Comparison of ENCODE assay signal across 8 cellular contexts in genomic region chr5:134905246-134905996, GRCh38. TPM values are rescaled to one million over a fixed set of nuclear protein-coding genes. Genes with fewer than 3 reads are reported as not detected.
DNase-seq lines count a peak whose midpoint lies in the region; ATAC-seq and TF ChIP-seq lines count a peak whose summit lies in the region.

No MANE protein-coding gene starts in this region.

- DNase-seq in DMS153 (lab: John Stamatoyannopoulos, UW) (peak; percentile 30), HuH-7.5 (ENCODE audit: low spot score) (peak; percentile 32), RPMI7951 (ENCODE audit: low read depth) (peak; percentile 68), fibroblast of the conjunctiva (ENCODE audit: low read depth) (peak; percentile 68), neural progenitor cell (ENCODE audit: low spot score) (peak; percentile 65), substantia nigra (lab: John Stamatoyannopoulos, UW) (peak in 36 of 49 donors; percentile 47 to 83 (median 70))
- DNase-seq in activated T-helper 2 cell treated with anti-CD3 and anti-CD28 coated beads, Interferon-gamma antibody, Interleukin-2, Interleukin-4, amounts not matched to agents 10 μg/mL and 5 μg/mL and 100 μg/mL, durations not matched to agents 14 hours and 24 hours and 36 hours (ENCODE audit: low spot score): peak; percentile 64

- peak overlapping the region; percentile 98 for H2AFZ ChIP-seq in neural progenitor cell (replicated peaks)

- peak; percentile 84 for TF ChIP-seq CTCF in neural progenitor cell (IDR thresholded peaks at IDR 0.05)

- peaks cover 20% of the 10 kb centered on the region for H3K4me1 Mint-ChIP-seq in activated T-helper 2 cell treated with anti-CD3 and anti-CD28 coated beads, Interferon-gamma antibody, Interleukin-2, Interleukin-4, amounts not matched to agents 10 μg/mL and 5 μg/mL and 100 μg/mL, durations not matched to agents 14 hours and 24 hours and 36 hours (ENCODE audit: low read depth)
- peaks cover 8% of the 10 kb centered on the region for H3K4me1 Mint-ChIP-seq in neural progenitor cell

- intact Hi-C loops in activated T-helper 2 cell treated with anti-CD3 and anti-CD28 coated beads, Interferon-gamma antibody, Interleukin-2, Interleukin-4, amounts not matched to agents 10 μg/mL and 5 μg/mL and 100 μg/mL, durations not matched to agents 14 hours and 24 hours and 36 hours (cut with micrococcal nuclease): loop anchor here (1.0 to 10.0 kb wide), 6 partner anchors 15 to 531 kb away; partner anchors contain the start of genes CAMLG, DDX46, SAR1B and UBE2B

- H3K4me2 ChIP-seq in neural progenitor cell: peak overlapping the region; percentile 78

- no peaks in the 10 kb centered on the region for H3K36me3 ChIP-seq in neural progenitor cell

- H3F3A ChIP-seq in neural progenitor cell (ENCODE audit: low read depth): peaks cover 12% of the 10 kb centered on the region

- H3K9me3 Mint-ChIP-seq in activated T-helper 2 cell treated with anti-CD3 and anti-CD28 coated beads, Interferon-gamma antibody, Interleukin-2, Interleukin-4, amounts not matched to agents 10 μg/mL and 5 μg/mL and 100 μg/mL, durations not matched to agents 14 hours and 24 hours and 36 hours: no peaks in the 10 kb centered on the region
- no peaks in the 10 kb centered on the region for H3K9me3 Mint-ChIP-seq in neural progenitor cell

- no peaks in the 10 kb centered on the region for H3K27me3 Mint-ChIP-seq in activated T-helper 2 cell treated with anti-CD3 and anti-CD28 coated beads, Interferon-gamma antibody, Interleukin-2, Interleukin-4, amounts not matched to agents 10 μg/mL and 5 μg/mL and 100 μg/mL, durations not matched to agents 14 hours and 24 hours and 36 hours (ENCODE audit: low read depth)
- H3K27me3 Mint-ChIP-seq in neural progenitor cell (ENCODE audit: insufficient read depth, low read depth): peaks cover 4% of the 10 kb centered on the region

- peak overlapping the region; percentile 99 for H3K27ac Mint-ChIP-seq in activated T-helper 2 cell treated with anti-CD3 and anti-CD28 coated beads, Interferon-gamma antibody, Interleukin-2, Interleukin-4, amounts not matched to agents 10 μg/mL and 5 μg/mL and 100 μg/mL, durations not matched to agents 14 hours and 24 hours and 36 hours
- peak overlapping the region; percentile 98 for H3K27ac Mint-ChIP-seq in neural progenitor cell

- H3K9me3 ChIP-seq in neural progenitor cell (ENCODE audit: low read depth): no peaks in the 10 kb centered on the region

- peak; percentile 32 for ATAC-seq in GM21447 (IDR thresholded peaks at IDR 0.05; ENCODE audit: unreplicated experiment)

- peak overlapping the region; percentile 94 for H3K4me3 Mint-ChIP-seq in activated T-helper 2 cell treated with anti-CD3 and anti-CD28 coated beads, Interferon-gamma antibody, Interleukin-2, Interleukin-4, amounts not matched to agents 10 μg/mL and 5 μg/mL and 100 μg/mL, durations not matched to agents 14 hours and 24 hours and 36 hours (ENCODE audit: low read depth)
- H3K4me3 Mint-ChIP-seq in neural progenitor cell: peak overlapping the region; percentile 90

- H3K79me2 ChIP-seq in neural progenitor cell (ENCODE audit: low read depth): no peaks in the 10 kb centered on the region

- H3K27ac ChIP-seq in neural progenitor cell: no peak overlapping the region
- H3K27ac ChIP-seq in substantia nigra (ENCODE audit: low read depth, low read length, poor library complexity, severe bottlenecking): peak overlapping the region; percentile 94

- H3K36me3 Mint-ChIP-seq in activated T-helper 2 cell treated with anti-CD3 and anti-CD28 coated beads, Interferon-gamma antibody, Interleukin-2, Interleukin-4, amounts not matched to agents 10 μg/mL and 5 μg/mL and 100 μg/mL, durations not matched to agents 14 hours and 24 hours and 36 hours (ENCODE audit: low read depth): peaks cover 12% of the 10 kb centered on the region
- H3K36me3 Mint-ChIP-seq in neural progenitor cell: peaks cover 3% of the 10 kb centered on the region

- peak overlapping the region; percentile 57 for H3K4me3 ChIP-seq in neural progenitor cell

- H3K9ac ChIP-seq in neural progenitor cell: no peak overlapping the region

- H4K20me1 ChIP-seq in neural progenitor cell (ENCODE audit: low read depth): no peaks in the 10 kb centered on the region

- no peaks in the 10 kb centered on the region for H3K4me1 ChIP-seq in neural progenitor cell

- no peaks in the 10 kb centered on the region for H3K27me3 ChIP-seq in neural progenitor cell

RNA-seq across cellular contexts. Expression of gene PCBD2, which starts 0.5 kb away (rescaled TPM):
- 4.1 and 4.9 TPM in 2 replicates for total RNA-seq in RPMI7951 (2014; rRNA removed; shearing (Covaris generic))
- 13.3 and 14.1 TPM in 2 replicates for total RNA-seq in activated T-helper 2 cell treated with anti-CD3 and anti-CD28 coated beads, Interferon-gamma antibody, Interleukin-2, Interleukin-4, amounts not matched to agents 10 μg/mL and 5 μg/mL and 100 μg/mL, durations not matched to agents 14 hours and 24 hours and 36 hours
- 2.2 and 5.0 TPM in 2 replicates for total RNA-seq in neural progenitor cell (ENCODE audit: low replicate concordance)

RNA-seq across cellular contexts. Expression of gene TXNDC15, which starts 31.2 kb away (rescaled TPM):
- 83.4 and 104 TPM in 2 replicates for total RNA-seq in RPMI7951 (2014; rRNA removed; shearing (Covaris generic))
- 53.9 and 56.9 TPM in 2 replicates for total RNA-seq in activated T-helper 2 cell treated with anti-CD3 and anti-CD28 coated beads, Interferon-gamma antibody, Interleukin-2, Interleukin-4, amounts not matched to agents 10 μg/mL and 5 μg/mL and 100 μg/mL, durations not matched to agents 14 hours and 24 hours and 36 hours
- total RNA-seq in neural progenitor cell (ENCODE audit: low replicate concordance): 36.6 and 52.2 TPM in 2 replicates

RNA-seq across cellular contexts. Expression of gene C5orf24, which starts 59.7 kb away (rescaled TPM):
- total RNA-seq in RPMI7951 (2014; rRNA removed; shearing (Covaris generic)): 40.6 and 47.0 TPM in 2 replicates
- total RNA-seq in activated T-helper 2 cell treated with anti-CD3 and anti-CD28 coated beads, Interferon-gamma antibody, Interleukin-2, Interleukin-4, amounts not matched to agents 10 μg/mL and 5 μg/mL and 100 μg/mL, durations not matched to agents 14 hours and 24 hours and 36 hours: 36.0 and 40.5 TPM in 2 replicates
- total RNA-seq in neural progenitor cell (ENCODE audit: low replicate concordance): 46.5 and 53.3 TPM in 2 replicates
